ENCODE assay signal across 8 cellular contexts in the genomic region with DNA sequence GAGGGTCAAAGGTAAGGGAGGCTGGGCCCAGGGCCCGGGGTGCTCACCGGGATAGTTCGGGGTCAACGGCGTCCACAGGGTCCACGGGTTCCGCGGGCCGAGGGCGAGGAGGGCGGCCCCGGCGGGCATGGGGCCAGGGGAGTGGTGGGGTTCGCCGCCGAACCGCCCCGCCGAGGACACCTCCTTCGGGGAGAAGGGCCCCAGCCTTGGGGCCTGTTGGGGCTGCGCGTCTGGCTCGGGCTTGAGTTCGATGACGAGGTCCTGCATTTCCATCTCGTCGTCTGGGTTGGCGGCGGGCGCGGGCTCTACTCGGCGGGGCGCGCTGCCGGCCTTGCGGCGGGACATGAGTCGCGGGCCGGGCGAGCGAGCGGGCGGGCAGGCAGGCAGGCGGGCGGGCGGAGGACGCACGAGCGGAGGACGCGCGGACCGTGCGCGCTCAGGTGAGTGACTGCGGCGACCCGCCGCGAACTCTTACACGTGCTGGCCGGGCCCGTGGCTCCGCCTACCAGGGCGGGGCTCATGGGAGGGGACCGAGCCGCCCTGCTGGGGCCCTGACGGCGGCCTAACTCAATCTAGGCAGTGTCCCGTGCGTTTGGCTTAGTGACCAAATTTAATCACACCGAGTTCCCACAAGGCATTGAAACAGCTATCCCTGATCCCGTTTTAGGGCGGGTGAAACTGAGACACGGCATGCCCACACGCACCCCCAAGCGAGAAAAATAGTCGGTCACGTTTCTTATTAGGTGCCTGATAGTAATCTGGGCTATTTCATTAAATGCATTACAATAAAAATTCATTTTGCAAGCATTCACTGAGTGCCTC. TPM values are rescaled to one million over a fixed set of nuclear protein-coding genes. Genes with fewer than 3 reads are reported as not detected.
A peak's percentile ranks its signal among the peaks of the same experiment; 100 is the strongest.
DNase-seq lines count a peak whose midpoint lies in the region; ATAC-seq and TF ChIP-seq lines count a peak whose summit lies in the region.

ZNF296 (minus strand) TSS at position 450 of the 822 bp plus-strand sequence; CDS start at position 345, 105 bp downstream.

- TF ChIP-seq CTCF in BE2C (IDR thresholded peaks at IDR 0.05; ENCODE audit: low read depth, low read length) (no peak), PC-9 (conservative IDR thresholded peaks at IDR 0.05) (no peak), foreskin fibroblast (IDR thresholded peaks at IDR 0.05; ENCODE audit: low read depth, low read length) (no peak), osteoblast (IDR thresholded peaks at IDR 0.05; ENCODE audit: extremely low read depth, low read depth, low read length) (no peak), tibial artery (IDR thresholded peaks at IDR 0.05) (no peak)

- DNase-seq in BE2C (peak; percentile 82), PC-9 (peak; percentile 70 to 90), foreskin fibroblast (peak; percentile 65 to 86), osteoblast (ENCODE audit: insufficient read length, low spot score, missing footprints) (peak; percentile 97), tibial artery (peak; percentile 73 to 86)
- DNase-seq in activated T-helper 1 cell treated with anti-CD3 and anti-CD28 coated beads, Interleukin-12 subunit alpha, Interleukin-12 subunit beta, Interleukin-2, Interleukin-4 antibody, amounts not matched to agents 30 ng/mL and 10 ng/mL and 1 ng/mL, durations not matched to agents 14 hours and 24 hours and 36 hours (ENCODE audit: low spot score): peak; percentile 76

- BruUV-seq in PC-9 (replicated peaks; lab: Mats Ljungman, UMichigan): TSS peak; percentile 58

- H3K36me3 ChIP-seq in BE2C: peaks cover 19% of the 10 kb centered on the region
- H3K36me3 ChIP-seq in PC-9 (ENCODE audit: low read depth): no peaks in the 10 kb centered on the region
- H3K36me3 ChIP-seq in osteoblast (ENCODE audit: insufficient read depth, low read length): no peaks in the 10 kb centered on the region
- peaks cover 0 to 12% (median under 1%) of the 10 kb centered on the region in 3 donors for H3K36me3 ChIP-seq in tibial artery

- H3K9me3 ChIP-seq in BE2C (no peaks in the 10 kb centered on the region), PC-9 (ENCODE audit: insufficient read depth, low read depth) (no peaks in the 10 kb centered on the region), osteoblast (ENCODE audit: low read depth, low read length) (no peaks in the 10 kb centered on the region), tibial artery (no peaks in the 10 kb centered on the region)

- ATAC-seq in GM19035 (IDR thresholded peaks at IDR 0.05; ENCODE audit: unreplicated experiment) (peak; percentile 40), HG03469 (IDR thresholded peaks at IDR 0.05; ENCODE audit: unreplicated experiment) (peak; percentile 27)

- CTCF ChIA-PET in PC-9 (lab: Charles Lee): interaction anchor here (0.6 kb wide), 1 partner anchor 186 kb away, joined by 5 read pairs; no protein-coding TSS in a partner anchor

- H3K4me3 Mint-ChIP-seq in activated T-helper 1 cell treated with anti-CD3 and anti-CD28 coated beads, Interleukin-12 subunit alpha, Interleukin-12 subunit beta, Interleukin-2, Interleukin-4 antibody, amounts not matched to agents 30 ng/mL and 10 ng/mL and 1 ng/mL, durations not matched to agents 14 hours and 24 hours and 36 hours: peak within 1 kb of the TSS; percentile 83

- H2AFZ ChIP-seq in PC-9: peak within 1 kb of the TSS; percentile 78
- peak within 1 kb of the TSS; percentile 75 for H2AFZ ChIP-seq in osteoblast (ENCODE audit: low read length)

- peak within 1 kb of the TSS; percentile 48 for H3K27ac Mint-ChIP-seq in activated T-helper 1 cell treated with anti-CD3 and anti-CD28 coated beads, Interleukin-12 subunit alpha, Interleukin-12 subunit beta, Interleukin-2, Interleukin-4 antibody, amounts not matched to agents 30 ng/mL and 10 ng/mL and 1 ng/mL, durations not matched to agents 14 hours and 24 hours and 36 hours

- H3K4me1 Mint-ChIP-seq in activated T-helper 1 cell treated with anti-CD3 and anti-CD28 coated beads, Interleukin-12 subunit alpha, Interleukin-12 subunit beta, Interleukin-2, Interleukin-4 antibody, amounts not matched to agents 30 ng/mL and 10 ng/mL and 1 ng/mL, durations not matched to agents 14 hours and 24 hours and 36 hours (ENCODE audit: low read depth): peaks cover 29% of the 10 kb centered on the region

- no peaks in the 10 kb centered on the region for H3K9me2 ChIP-seq in PC-9 (ENCODE audit: insufficient read depth)

- H3K4me2 ChIP-seq in PC-9 (peak within 1 kb of the TSS; percentile 81), osteoblast (ENCODE audit: insufficient read depth, low read length) (peak within 1 kb of the TSS; percentile 78)

- H3K27ac ChIP-seq in PC-9: 0 out of 2 replicates have a peak within 1 kb of the TSS, but pooled peaks have one; percentile 17
- H3K27ac ChIP-seq in osteoblast (ENCODE audit: low read depth, low read length): no peak within 1 kb of the TSS
- peak within 1 kb of the TSS; percentile 27 to 66 for H3K27ac ChIP-seq in tibial artery

- peaks cover 3% of the 10 kb centered on the region for H3K36me3 Mint-ChIP-seq in activated T-helper 1 cell treated with anti-CD3 and anti-CD28 coated beads, Interleukin-12 subunit alpha, Interleukin-12 subunit beta, Interleukin-2, Interleukin-4 antibody, amounts not matched to agents 30 ng/mL and 10 ng/mL and 1 ng/mL, durations not matched to agents 14 hours and 24 hours and 36 hours (ENCODE audit: low read depth)

- H3K27me3 ChIP-seq in BE2C (no peaks in the 10 kb centered on the region), PC-9 (ENCODE audit: insufficient read depth, low read depth) (no peaks in the 10 kb centered on the region), osteoblast (ENCODE audit: insufficient read depth, low read length) (no peaks in the 10 kb centered on the region), tibial artery (no peaks in the 10 kb centered on the region)

- H3K79me2 ChIP-seq in PC-9 (ENCODE audit: low read depth): peaks cover 22% of the 10 kb centered on the region
- H3K79me2 ChIP-seq in osteoblast (ENCODE audit: insufficient read depth, low read length): peaks cover 24% of the 10 kb centered on the region

- no peaks in the 10 kb centered on the region for H3K9me3 Mint-ChIP-seq in activated T-helper 1 cell treated with anti-CD3 and anti-CD28 coated beads, Interleukin-12 subunit alpha, Interleukin-12 subunit beta, Interleukin-2, Interleukin-4 antibody, amounts not matched to agents 30 ng/mL and 10 ng/mL and 1 ng/mL, durations not matched to agents 14 hours and 24 hours and 36 hours

- intact Hi-C loops in PC-9 (cut with micrococcal nuclease; ENCODE audit: unreplicated experiment) (loop anchor here (5.0 kb wide), 2 partner anchors 46 to 261 kb away; no protein-coding TSS in a partner anchor), tibial artery (cut with DNase I; ENCODE audit: low total_unique reads) (no loop called here)
- intact Hi-C loops in activated T-helper 1 cell treated with anti-CD3 and anti-CD28 coated beads, Interleukin-12 subunit alpha, Interleukin-12 subunit beta, Interleukin-2, Interleukin-4 antibody, amounts not matched to agents 30 ng/mL and 10 ng/mL and 1 ng/mL, durations not matched to agents 14 hours and 24 hours and 36 hours (cut with micrococcal nuclease): loop anchor here (1.0 to 5.0 kb wide), 4 partner anchors 37 to 331 kb away; partner anchors contain the start of genes CLASRP, MARK4, POLR1G and PPP1R13L

- H4K20me1 ChIP-seq in PC-9 (ENCODE audit: insufficient read depth) (peaks cover 16% of the 10 kb centered on the region), osteoblast (ENCODE audit: insufficient read depth, low read length) (peaks cover 3% of the 10 kb centered on the region)

- no peaks in the 10 kb centered on the region for H3K27me3 Mint-ChIP-seq in activated T-helper 1 cell treated with anti-CD3 and anti-CD28 coated beads, Interleukin-12 subunit alpha, Interleukin-12 subunit beta, Interleukin-2, Interleukin-4 antibody, amounts not matched to agents 30 ng/mL and 10 ng/mL and 1 ng/mL, durations not matched to agents 14 hours and 24 hours and 36 hours (ENCODE audit: insufficient read depth)

- POLR2A ChIA-PET in PC-9 (lab: Charles Lee; ENCODE audit: unreplicated experiment): no interaction called here

- H3K4me3 ChIP-seq in BE2C (ENCODE audit: low read depth, low read length) (peak within 1 kb of the TSS; percentile 58), PC-9 (peak within 1 kb of the TSS; percentile 66), foreskin fibroblast (ENCODE audit: low read depth in 1 of 2, low read length in 2 of 2) (peak within 1 kb of the TSS; percentile 47 to 54), osteoblast (ENCODE audit: insufficient read depth, low read length) (peak within 1 kb of the TSS; percentile 68), tibial artery (peak within 1 kb of the TSS; percentile 52 to 57)

- H3K4me1 ChIP-seq in BE2C (peaks cover 7% of the 10 kb centered on the region), PC-9 (replicated peaks; ENCODE audit: insufficient read depth) (peaks cover 32% of the 10 kb centered on the region), osteoblast (ENCODE audit: insufficient read depth, low read length) (peaks cover 16% of the 10 kb centered on the region), tibial artery (peaks cover 0 to 63% (median 29%) of the 10 kb centered on the region in 4 donors)

- peaks cover 39% of the 10 kb centered on the region for H3F3A ChIP-seq in PC-9 (ENCODE audit: insufficient read depth, low read depth)

RNA-seq across cellular contexts. Expression of gene ZNF296, which starts in this region (rescaled TPM):
- polyA plus RNA-seq in BE2C (2012; ENCODE audit: insufficient read depth, insufficient read length, low read depth): 4.9 TPM
- total RNA-seq in PC-9 (2021): 3.1 and 3.7 TPM in 2 replicates
- total RNA-seq in activated T-helper 1 cell treated with anti-CD3 and anti-CD28 coated beads, Interleukin-12 subunit alpha, Interleukin-12 subunit beta, Interleukin-2, Interleukin-4 antibody, amounts not matched to agents 30 ng/mL and 10 ng/mL and 1 ng/mL, durations not matched to agents 14 hours and 24 hours and 36 hours: 4.3 and 4.7 TPM in 2 replicates
- total RNA-seq in osteoblast: under 0.01 TPM in 1 of 2 replicates, not detected in the other

Comparison
In these comparisons a context has a peak if more than half of its experiments do, and no peak if none do; other contexts are left out.
1. Peak in DNase-seq, H3K4me3 ChIP-seq and H3K4me2 ChIP-seq in osteoblast; RNA of the gene not detected or under 1 TPM.